25 cellular contexts compared by ENCODE assay signal in genomic region chr5:147426928-147427327, GRCh38.
"Had no signal": no experiment of that assay in that cellular context is flagged by ENCODE, and none has a peak within 500 bp of the region (broad histone marks: within the 10 kb centered on the region; RNA-seq: fewer than 3 reads in every experiment).

No MANE protein-coding gene starts in this region.

- H3K27me3 ChIP-seq: hepatocyte, ovary, right atrium auricular region, uterus had no signal

- H3K27ac ChIP-seq: epithelial cell of prostate, hepatocyte, lower lobe of right lung, ovary had no signal

- H3K4me1 ChIP-seq: prostate gland had no signal

- H3K36me3 Mint-ChIP-seq: activated naive CD8-positive, alpha-beta T cell treated with anti-CD3 and anti-CD28 coated beads, Interleukin-2, amount 10 ng/mL, durations not matched to agents 7 days and 5 days; immature natural killer cell; natural killer cell had no signal

- H3K4me3 ChIP-seq: hepatocyte, lower lobe of right lung, ovary, prostate gland, right atrium auricular region, uterus had no signal

- H3K4me3 Mint-ChIP-seq: activated B cell treated with CpG ODN at 0.5 μM for 24 hours; activated CD4-positive, alpha-beta T cell treated with anti-CD3 and anti-CD28 coated beads for 36 hours; activated naive CD4-positive, alpha-beta T cell treated with anti-CD3 and anti-CD28 coated beads for 36 hours; activated naive CD8-positive, alpha-beta T cell treated with anti-CD3 and anti-CD28 coated beads, Interleukin-2, amount 10 ng/mL, durations not matched to agents 7 days and 5 days; immature natural killer cell; natural killer cell; T-helper 1 cell treated with Interleukin-12 subunit alpha and Interleukin-12 subunit beta and Interleukin-4 antibody, amounts not matched to agents 30 μg/mL and 1 μg/mL, for 36 hours had no signal

- ATAC-seq: activated CD4-positive, alpha-beta T cell treated with anti-CD3 and anti-CD28 coated beads for 36 hours; left lobe of liver; lower lobe of right lung; natural killer cell; stimulated activated naive CD8-positive, alpha-beta T cell treated with anti-CD3 and anti-CD28 coated beads, Interleukin-15, Interleukin-2, amounts not matched to agents 100 U/mL and 50 U/mL, for 24 hours had no signal

- DNase-seq: activated B cell treated with CpG ODN at 0.5 μM for 24 hours; activated CD4-positive, alpha-beta T cell treated with anti-CD3 and anti-CD28 coated beads for 36 hours; activated CD4-positive, alpha-beta T cell treated with anti-CD3 and anti-CD28 coated beads, Interleukin-2, amount 50 U/mL, for 4 hours; activated naive CD4-positive, alpha-beta T cell treated with anti-CD3 and anti-CD28 coated beads for 36 hours; activated naive CD8-positive, alpha-beta T cell treated with anti-CD3 and anti-CD28 coated beads, Interleukin-2, amount 10 ng/mL, durations not matched to agents 7 days and 5 days; activated T-cell treated with anti-CD3 and anti-CD28 coated beads, Interleukin-2, amount 50 U/mL, for 48 hours; amniotic stem cell; cerebellar nuclear complex; foreskin fibroblast; glutamatergic neuron; immature natural killer cell; lower lobe of right lung; natural killer cell; ovary; stimulated activated CD4-positive, alpha-beta T cell treated with anti-CD3 and anti-CD28 coated beads, Interleukin-4, amount 100 ng/mL, for 4 hours; stimulated activated naive CD8-positive, alpha-beta T cell treated with anti-CD3 and anti-CD28 coated beads, Interleukin-15, Interleukin-2, amounts not matched to agents 100 U/mL and 50 U/mL, for 24 hours; T1000; trophoblast cell; uterus had no signal

- H3K27me3 Mint-ChIP-seq: activated naive CD8-positive, alpha-beta T cell treated with anti-CD3 and anti-CD28 coated beads, Interleukin-2, amount 10 ng/mL, durations not matched to agents 7 days and 5 days had no signal

- H3K9me3 ChIP-seq: lower lobe of right lung, ovary, prostate gland, right atrium auricular region, uterus had no signal

- H3K27ac Mint-ChIP-seq: activated B cell treated with CpG ODN at 0.5 μM for 24 hours; activated CD4-positive, alpha-beta T cell treated with anti-CD3 and anti-CD28 coated beads for 36 hours; activated naive CD4-positive, alpha-beta T cell treated with anti-CD3 and anti-CD28 coated beads for 36 hours; activated naive CD8-positive, alpha-beta T cell treated with anti-CD3 and anti-CD28 coated beads, Interleukin-2, amount 10 ng/mL, durations not matched to agents 7 days and 5 days; immature natural killer cell; natural killer cell; T-helper 1 cell treated with Interleukin-12 subunit alpha and Interleukin-12 subunit beta and Interleukin-4 antibody, amounts not matched to agents 30 μg/mL and 1 μg/mL, for 36 hours had no signal

- H3K4me1 Mint-ChIP-seq: activated B cell treated with CpG ODN at 0.5 μM for 24 hours; activated CD4-positive, alpha-beta T cell treated with anti-CD3 and anti-CD28 coated beads for 36 hours; activated naive CD8-positive, alpha-beta T cell treated with anti-CD3 and anti-CD28 coated beads, Interleukin-2, amount 10 ng/mL, durations not matched to agents 7 days and 5 days; immature natural killer cell; natural killer cell had no signal

- H3K36me3 ChIP-seq: lower lobe of right lung, ovary, prostate gland, uterus had no signal

- H3K9me3 Mint-ChIP-seq: activated B cell treated with CpG ODN at 0.5 μM for 24 hours; activated naive CD4-positive, alpha-beta T cell treated with anti-CD3 and anti-CD28 coated beads for 36 hours; activated naive CD8-positive, alpha-beta T cell treated with anti-CD3 and anti-CD28 coated beads, Interleukin-2, amount 10 ng/mL, durations not matched to agents 7 days and 5 days; natural killer cell; T-helper 1 cell treated with Interleukin-12 subunit alpha and Interleukin-12 subunit beta and Interleukin-4 antibody, amounts not matched to agents 30 μg/mL and 1 μg/mL, for 36 hours had no signal
